12 cellular contexts compared by ENCODE assay signal in the genomic region with DNA sequence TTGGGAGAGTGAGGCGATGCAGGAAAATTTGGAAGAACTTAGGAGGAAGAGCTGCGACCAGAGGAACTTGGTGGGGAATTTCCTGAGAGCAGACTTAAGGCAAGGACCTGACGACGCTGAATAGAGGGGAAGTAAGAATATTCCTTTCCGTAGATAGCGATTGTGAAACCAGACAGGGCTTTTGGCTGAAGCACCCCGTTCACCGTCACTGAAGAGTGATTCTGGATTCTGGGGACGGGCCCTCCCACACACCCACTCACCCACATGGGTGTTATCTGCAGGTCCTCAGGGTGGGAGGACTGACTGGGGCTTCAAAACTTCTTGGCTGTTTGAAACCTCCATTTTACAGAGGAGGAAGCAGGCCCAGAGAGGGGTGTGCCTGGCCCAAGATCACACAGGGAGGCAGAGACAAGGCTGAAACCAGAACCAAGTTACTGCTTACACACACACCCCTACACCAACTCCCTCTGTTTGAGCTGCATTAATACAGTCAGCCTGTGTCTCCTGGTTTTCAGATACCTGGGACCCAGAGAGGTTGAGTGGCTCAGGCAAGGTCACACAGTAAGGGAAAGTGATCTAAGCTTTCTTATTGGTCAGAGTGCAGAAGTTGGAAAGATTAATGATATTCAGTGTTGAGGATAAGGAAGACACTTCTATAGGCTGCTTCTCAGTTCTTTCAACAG. TPM values are rescaled to one million over a fixed set of nuclear protein-coding genes. Genes with fewer than 3 reads are reported as not detected.
DNase-seq lines count a peak whose midpoint lies in the region; ATAC-seq, FAIRE-seq and TF ChIP-seq lines count a peak whose summit lies in the region.
"Had no signal": no experiment of that assay in that cellular context is flagged by ENCODE, and none has a peak within 500 bp of the region (broad histone marks: within the 10 kb centered on the region; RNA-seq: fewer than 3 reads in every experiment).

No MANE protein-coding gene starts in this region.

- peaks cover under 1% of the 10 kb centered on the region for H3K4me1 ChIP-seq in IMR-90 (ENCODE audit: control insufficient read depth, insufficient read depth, low read length)
- no peaks in the 10 kb centered on the region for H3K4me1 ChIP-seq in rectal smooth muscle tissue (ENCODE audit: control insufficient read depth, insufficient read depth, low read length)
- H3K4me1 ChIP-seq in hepatocyte (ENCODE audit: insufficient read depth) = no peaks in the 10 kb centered on the region
- H3K4me1 ChIP-seq: ascending aorta had no signal

- no peak overlapping the region for H3K56ac ChIP-seq in IMR-90 (ENCODE audit: extremely low read depth, insufficient read depth, low read length)

- in situ Hi-C loops in IMR-90 (cut with MboI; ENCODE audit: low sequenced_read_pairs) = no loop called here

- no peak overlapping the region for H3K4me3 ChIP-seq in IMR-90 (ENCODE audit: insufficient read depth, low read depth, low read length)
- H3K4me3 ChIP-seq in rectal smooth muscle tissue (ENCODE audit: low read length) = no peak overlapping the region
- no peak overlapping the region for H3K4me3 ChIP-seq in hepatocyte
- H3K4me3 ChIP-seq: ascending aorta, smooth muscle cell had no signal

- TF ChIP-seq RAD21 in IMR-90 (IDR thresholded peaks at IDR 0.05; ENCODE audit: low read length) = no peak

- no peak overlapping the region for H3K14ac ChIP-seq in IMR-90 (replicated peaks; ENCODE audit: low read depth, low read length)

- CTCF ChIA-PET in IMR-90 (lab: Yijun Ruan, JAX) = no interaction called here

- 100% methylated on average over 1 of the region's 9 CpGs; no CpG with 5 or more reads in 1 of the 2 experiments for WGBS in IMR-90 (ENCODE audit: extremely low coverage in 2 of 2, insufficient read length in 1 of 2), 2 experiments
- WGBS in hepatocyte (ENCODE audit: low lambda C conversion rate, missing lambda C conversion rate) = 86% methylated on average over 9 of the region's 9 CpGs

- peaks cover 3% of the 10 kb centered on the region for H3K27me3 Mint-ChIP-seq in endothelial cell (ENCODE audit: unreplicated experiment)

- ATAC-seq in IMR-90 (ENCODE audit: low read depth) = no peak
- ATAC-seq in SK-N-SH treated with all-trans-retinoic acid at 6 μM for 48 hours = no peak

- no peak for FAIRE-seq in GM19239 (lab: Jason Lieb, UNC)

- no peaks in the 10 kb centered on the region for H3K9me1 ChIP-seq in IMR-90 (ENCODE audit: insufficient read depth, low read length)

- no peaks in the 10 kb centered on the region for H3K79me1 ChIP-seq in IMR-90 (ENCODE audit: low read depth in 1 of 2, low read length in 2 of 2)

- H3K9me3 ChIP-seq in IMR-90 (ENCODE audit: control insufficient read depth, insufficient read depth, low read length) (no peaks in the 10 kb centered on the region), hepatocyte (ENCODE audit: low read depth) (no peaks in the 10 kb centered on the region)
- H3K9me3 ChIP-seq: ascending aorta had no signal

- H3K79me2 ChIP-seq in hepatocyte = no peaks in the 10 kb centered on the region

- no peak overlapping the region for H2BK5ac ChIP-seq in IMR-90 (ENCODE audit: low read depth, low read length, poor library complexity, severe bottlenecking)

- H3K4me3 Mint-ChIP-seq in endothelial cell (ENCODE audit: unreplicated experiment) = no peak overlapping the region

- H3K23ac ChIP-seq in IMR-90 (ENCODE audit: low read depth, low read length) = no peak overlapping the region

- TF ChIP-seq POLR2A in IMR-90 (IDR thresholded peaks at IDR 0.05; ENCODE audit: low read depth, low read length) = no peak

- no peak overlapping the region for H3K18ac ChIP-seq in IMR-90 (ENCODE audit: low read depth, low read length)

- intact Hi-C loops in IMR-90 (cut with micrococcal nuclease) = no loop called here

- no peak overlapping the region for H2BK20ac ChIP-seq in IMR-90 (ENCODE audit: low read depth, low read length)

- H2BK120ac ChIP-seq in IMR-90 (ENCODE audit: low read depth, low read length) = no peak overlapping the region

- TF ChIP-seq CTCF in IMR-90 (conservative IDR thresholded peaks at IDR 0.05; ENCODE audit: low read depth, low read length) (no peak), endothelial cell (IDR thresholded peaks at IDR 0.05; ENCODE audit: unreplicated experiment) (no peak), hepatocyte (IDR thresholded peaks at IDR 0.05; ENCODE audit: poor library complexity) (no peak)

- H4K8ac ChIP-seq in IMR-90 (ENCODE audit: low read depth in 2 of 2, low read length in 2 of 2) = no peak overlapping the region

- H3K36me3 ChIP-seq in IMR-90 (ENCODE audit: control insufficient read depth, insufficient read depth, low read length) (peaks cover 2% of the 10 kb centered on the region), rectal smooth muscle tissue (ENCODE audit: control insufficient read depth, insufficient read depth, low read length) (peaks cover 17% of the 10 kb centered on the region), hepatocyte (replicated peaks; ENCODE audit: insufficient read depth, low read depth) (no peaks in the 10 kb centered on the region)

- no peak overlapping the region for H3K4ac ChIP-seq in IMR-90 (ENCODE audit: low read depth, low read length)

- no peak overlapping the region for H3K9ac ChIP-seq in IMR-90 (ENCODE audit: low read depth, low read length)
- no peak overlapping the region for H3K9ac ChIP-seq in rectal smooth muscle tissue (ENCODE audit: low read length)

- no peaks in the 10 kb centered on the region for H3K9me3 Mint-ChIP-seq in endothelial cell (ENCODE audit: unreplicated experiment)

- H2AK9ac ChIP-seq in IMR-90 (replicated peaks; ENCODE audit: low read depth, low read length, poor library complexity) = peak overlapping the region; percentile 90

- H3K27me3 ChIP-seq in IMR-90 (ENCODE audit: control insufficient read depth, insufficient read depth, low read length) (no peaks in the 10 kb centered on the region), rectal smooth muscle tissue (ENCODE audit: control insufficient read depth, insufficient read depth, low read length) (no peaks in the 10 kb centered on the region), hepatocyte (no peaks in the 10 kb centered on the region)
- H3K27me3 ChIP-seq: ascending aorta had no signal

- H3K27ac ChIP-seq in IMR-90 (ENCODE audit: insufficient read depth, low read length) (no peak overlapping the region), rectal smooth muscle tissue (ENCODE audit: low read depth, low read length) (peak overlapping the region; percentile 37), hepatocyte (no peak overlapping the region)

- no peaks in the 10 kb centered on the region for H4K20me1 ChIP-seq in IMR-90 (ENCODE audit: insufficient read depth, low read length)
- H4K20me1 ChIP-seq in hepatocyte (ENCODE audit: insufficient read depth, poor library complexity, severe bottlenecking) = no peaks in the 10 kb centered on the region

- H4K91ac ChIP-seq in IMR-90 (ENCODE audit: insufficient read depth, low read depth, low read length) = no peak overlapping the region

- POLR2A ChIA-PET in IMR-90 (lab: Charles Lee; ENCODE audit: unreplicated experiment) = interaction anchor here (0.7 kb wide), 1 partner anchor 1737 kb away, joined by 17 read pairs; no protein-coding TSS in a partner anchor

- dilution Hi-C loops in IMR-90 (cut with HindIII; ENCODE audit: low sequenced_read_pairs, unreplicated experiment) = no loop called here

- peak overlapping the region; percentile 81 for H3K27ac Mint-ChIP-seq in endothelial cell (ENCODE audit: unreplicated experiment)

- H2AFZ ChIP-seq in IMR-90 (replicated peaks; ENCODE audit: low read length, poor library complexity) (no peak overlapping the region), hepatocyte (no peak overlapping the region)

- H4K5ac ChIP-seq in IMR-90 (ENCODE audit: low read depth, low read length) = no peak overlapping the region

- H3K4me1 Mint-ChIP-seq in endothelial cell (ENCODE audit: unreplicated experiment) = peaks cover 29% of the 10 kb centered on the region

- H2BK15ac ChIP-seq in IMR-90 (ENCODE audit: low read depth, low read length) = no peak overlapping the region

- peak; percentile 48 for DNase-seq in GM19239 (ENCODE audit: insufficient read length, low spot score)
- no peak for DNase-seq in IMR-90
- no peak for DNase-seq in endothelial cell (ENCODE audit: low spot score)
- DNase-seq in hepatocyte (ENCODE audit: low spot score) = no peak
- DNase-seq in NCI-H226 = no peak
- no peak for DNase-seq in NCI-H1930 (lab: John Stamatoyannopoulos, UW)
- DNase-seq: activated CD4-positive, alpha-beta T cell treated with anti-CD3 and anti-CD28 coated beads, Interleukin-2, amount 50 U/mL, for 48 hours had no signal

- no peak overlapping the region for H2AK5ac ChIP-seq in IMR-90 (ENCODE audit: low read depth, low read length)

- H3K4me2 ChIP-seq in IMR-90 (ENCODE audit: low read depth, low read length) (no peak overlapping the region), hepatocyte (no peak overlapping the region)
- H3K4me2 ChIP-seq: smooth muscle cell had no signal

- peaks cover 15% of the 10 kb centered on the region for H3K36me3 Mint-ChIP-seq in endothelial cell (ENCODE audit: low read depth, unreplicated experiment)

- H3K9me2 ChIP-seq in hepatocyte (replicated peaks; ENCODE audit: insufficient read depth) = no peaks in the 10 kb centered on the region

- no TSS peak for BruUV-seq in IMR-90 (replicated peaks; lab: Mats Ljungman, UMichigan)

TF ChIP-seq in IMR-90, 13 proteins besides CTCF, POLR2A, EP300 and RAD21 (continues in another document):
- TF ChIP-seq CEBPB (IDR thresholded peaks at IDR 0.05; ENCODE audit: low read depth, low read length) (no peak), RCOR1 (IDR thresholded peaks at IDR 0.05; ENCODE audit: insufficient replicate concordance, low read length) (no peak), SMC3 (IDR thresholded peaks at IDR 0.05; ENCODE audit: low read depth, low read length) (no peak), MAFK (IDR thresholded peaks at IDR 0.05; ENCODE audit: low read depth, low read length) (no peak)

TF ChIP-seq in SK-N-SH treated with all-trans-retinoic acid at 6 μM for 48 hours, 23 proteins besides CTCF, POLR2A, EP300 and RAD21 (continues in another document):
- no peak for TF ChIP-seq ZNF70 (CRISPR knock-in tag; IDR thresholded peaks at IDR 0.05)

RNA-seq across cellular contexts. Expression of a gene that starts 37.2 kb away (rescaled TPM):
- total RNA-seq in IMR-90 (2012; rRNA removed) (under 0.01 TPM in 2 replicates), endothelial cell (ENCODE audit: unreplicated experiment) (0.54 TPM), hepatocyte (0.30 and 0.56 TPM in 2 replicates)
- polyA plus RNA-seq in IMR-90 (2012; rRNA removed) (0.03 TPM in 1 of 2 replicates, not detected in the other), hepatocyte (0.66 and 1.5 TPM in 2 replicates)
- 0.01 TPM in 1 of 2 replicates, not detected in the other for polyA plus RNA-seq in IMR-90 (2012; cell fraction: cytosol; rRNA removed)
- 0.07 and 0.08 TPM in 2 replicates for polyA plus RNA-seq in IMR-90 (2012; cell fraction: nucleus; rRNA removed; ENCODE audit: low replicate concordance)
- total RNA-seq: lung microvascular endothelial cell had no signal

RNA-seq across cellular contexts. Expression of a gene that starts 40.4 kb away (rescaled TPM):
- 0.72 and 0.83 TPM in 2 replicates for total RNA-seq in IMR-90 (2012; rRNA removed)
- 3.0 and 3.8 TPM in 2 replicates for polyA plus RNA-seq in IMR-90 (2012; rRNA removed)
- polyA plus RNA-seq in IMR-90 (2012; cell fraction: cytosol; rRNA removed) = 0.79 and 3.2 TPM in 2 replicates
- polyA plus RNA-seq in IMR-90 (2012; cell fraction: nucleus; rRNA removed; ENCODE audit: low replicate concordance) = 1.6 and 2.4 TPM in 2 replicates
- 11.7 TPM for total RNA-seq in endothelial cell (ENCODE audit: unreplicated experiment)
- total RNA-seq in hepatocyte = 8.4 and 11.4 TPM in 2 replicates
- 11.3 and 12.0 TPM in 2 replicates for polyA plus RNA-seq in hepatocyte
